12 cellular contexts compared by ENCODE assay signal in genomic region chr7:138608292-138608691, GRCh38.
A peak's percentile ranks its signal among the peaks of the same experiment; 100 is the strongest.
DNase-seq lines count a peak whose midpoint lies in the region; ATAC-seq and TF ChIP-seq lines count a peak whose summit lies in the region.
"Had no signal": no experiment of that assay in that cellular context is flagged by ENCODE, and none has a peak within 500 bp of the region (broad histone marks: within the 10 kb centered on the region; RNA-seq: fewer than 3 reads in every experiment).

No MANE protein-coding gene starts in this region.

- H3K79me2 ChIP-seq in fibroblast of lung (ENCODE audit: control insufficient read depth, insufficient read depth, low read length) (no peaks in the 10 kb centered on the region), trophoblast cell (ENCODE audit: control insufficient read depth, insufficient read depth, low read length, poor library complexity) (no peaks in the 10 kb centered on the region)

- intact Hi-C loops in A673 (cut with micrococcal nuclease; ENCODE audit: unreplicated experiment) = no loop called here
- intact Hi-C loops in right cardiac atrium (cut with DNase I) = no loop called here

- H4K8ac ChIP-seq in trophoblast cell (ENCODE audit: low read depth, low read length) = no peak overlapping the region

- H3K4ac ChIP-seq in trophoblast cell (ENCODE audit: low read depth, low read length) = no peak overlapping the region

- no peak overlapping the region for H2BK12ac ChIP-seq in trophoblast cell (ENCODE audit: low read length)

- no peak overlapping the region for H4K91ac ChIP-seq in trophoblast cell (ENCODE audit: low read depth, low read length)

- H3K9ac ChIP-seq in fibroblast of lung (ENCODE audit: insufficient read depth, low read length) (no peak overlapping the region), trophoblast cell (ENCODE audit: low read length) (no peak overlapping the region)

- H3K4me1 ChIP-seq in A673 (ENCODE audit: insufficient read depth, low read length, poor library complexity, severe bottlenecking) (peaks cover 4% of the 10 kb centered on the region), fibroblast of lung (ENCODE audit: control insufficient read depth, extremely low read depth, insufficient read depth, low read length) (no peaks in the 10 kb centered on the region), right cardiac atrium (ENCODE audit: control insufficient read depth, insufficient read depth, low read length) (no peaks in the 10 kb centered on the region), trophoblast cell (ENCODE audit: control insufficient read depth in 1 of 2, insufficient read depth in 2 of 2, low read length in 2 of 2) (no peaks in the 10 kb centered on the region)

- no peak overlapping the region for H3K23ac ChIP-seq in trophoblast cell (ENCODE audit: low read length)

- POLR2A ChIA-PET in A673 (lab: Charles Lee; ENCODE audit: low non-redundant PET) = no interaction called here

- H3K27me3 ChIP-seq in A673 (replicated peaks; ENCODE audit: insufficient read depth, low read depth, low read length, poor library complexity) (no peaks in the 10 kb centered on the region), fibroblast of lung (ENCODE audit: control insufficient read depth, insufficient read depth, low read length) (no peaks in the 10 kb centered on the region), right cardiac atrium (ENCODE audit: control insufficient read depth, insufficient read depth) (no peaks in the 10 kb centered on the region), trophoblast cell (ENCODE audit: insufficient read depth, low read length) (no peaks in the 10 kb centered on the region)

- CTCF ChIA-PET in A673 (lab: Charles Lee) = no interaction called here

- H3K79me1 ChIP-seq in trophoblast cell (ENCODE audit: low read length) = no peaks in the 10 kb centered on the region

- H3K4me2 ChIP-seq in fibroblast of lung (ENCODE audit: extremely low read depth, insufficient read depth, low read length) = no peak overlapping the region
- H3K4me2 ChIP-seq in trophoblast cell (ENCODE audit: low read length) = no peak overlapping the region

- no TSS peak for BruUV-seq in A673 (replicated peaks; lab: Mats Ljungman, UMichigan)

- 47% methylated on average over 12 of the region's 12 CpGs for WGBS in right cardiac atrium
- WGBS in trophoblast cell (ENCODE audit: extremely low coverage, insufficient coverage, insufficient read length) = no CpG with 5 or more reads among the region's 12 CpGs

- H4K20me1 ChIP-seq in fibroblast of lung (ENCODE audit: control insufficient read depth, extremely low read depth, insufficient read depth, low read length) = no peaks in the 10 kb centered on the region

- no peak overlapping the region for H3K18ac ChIP-seq in trophoblast cell (ENCODE audit: low read length)

- H3K27ac ChIP-seq in A673 (ENCODE audit: low read depth, low read length, poor library complexity, severe bottlenecking) (no peak overlapping the region), fibroblast of lung (ENCODE audit: insufficient read depth, low read length) (no peak overlapping the region), right cardiac atrium (ENCODE audit: low read length) (no peak overlapping the region), trophoblast cell (ENCODE audit: low read depth, low read length) (no peak overlapping the region)

- H3K9me3 ChIP-seq in A673 (ENCODE audit: low read depth, low read length, poor library complexity, severe bottlenecking) (no peaks in the 10 kb centered on the region), fibroblast of lung (ENCODE audit: control insufficient read depth, insufficient read depth, low read depth, low read length) (no peaks in the 10 kb centered on the region), right cardiac atrium (ENCODE audit: control insufficient read depth, low read length) (peaks cover 1% of the 10 kb centered on the region), trophoblast cell (ENCODE audit: insufficient read depth, low read depth, low read length) (peaks cover 2% of the 10 kb centered on the region)

- DNase-seq in A673 (ENCODE audit: low spot score) = peak; percentile 73
- DNase-seq in fibroblast of lung (ENCODE audit: low read depth in 2 of 2) = peak; percentile 34 to 51
- DNase-seq in right cardiac atrium = no peak
- DNase-seq in trophoblast cell = no peak
- no peak for DNase-seq in amniotic stem cell (lab: John Stamatoyannopoulos, UW)
- DNase-seq in SKM-1 treated with dmso at 0.1 percent for 144 hours (lab: John Stamatoyannopoulos, UW; ENCODE audit: unreplicated experiment) = no peak
- DNase-seq: activated CD4-positive, alpha-beta T cell treated with anti-CD3 and anti-CD28 coated beads, Interleukin-2, amount 10 ng/mL, durations not matched to agents 24 days and 14 days; CD4-positive, CD25-positive, alpha-beta regulatory T cell; effector CD8-positive, alpha-beta T cell; left cardiac atrium had no signal

- H2AFZ ChIP-seq in fibroblast of lung (ENCODE audit: low read length) (no peak overlapping the region), trophoblast cell (ENCODE audit: insufficient read depth, low read length, poor library complexity) (no peak overlapping the region)

- no peak overlapping the region for H3K4me3 ChIP-seq in A673 (ENCODE audit: low read depth, low read length, poor library complexity, severe bottlenecking)
- no peak overlapping the region for H3K4me3 ChIP-seq in fibroblast of lung (replicated peaks in 1 of 4; ENCODE audit: control extremely low read depth in 1 of 4, insufficient read depth in 1 of 4, low read depth in 3 of 4, low read length in 4 of 4)
- no peak overlapping the region for H3K4me3 ChIP-seq in right cardiac atrium (ENCODE audit: low read length)
- no peak overlapping the region for H3K4me3 ChIP-seq in trophoblast cell (ENCODE audit: low read depth, low read length)

- H2BK5ac ChIP-seq in trophoblast cell (ENCODE audit: low read depth, low read length, poor library complexity) = no peak overlapping the region

- H4K12ac ChIP-seq in trophoblast cell (ENCODE audit: low read depth, low read length) = no peak overlapping the region

- no peak for TF ChIP-seq CTCF in A673 (conservative IDR thresholded peaks at IDR 0.05; ENCODE audit: low read depth, low read length)
- TF ChIP-seq CTCF in fibroblast of lung (conservative IDR thresholded peaks at IDR 0.05 in 1 of 2, IDR thresholded peaks at IDR 0.05 in 1 of 2; ENCODE audit: low read depth in 1 of 2, low read length in 2 of 2) = no peak

- ATAC-seq in GM18519 (IDR thresholded peaks at IDR 0.05; ENCODE audit: low FRiP score, unreplicated experiment) (peak; percentile 83), HG03280 (IDR thresholded peaks at IDR 0.05; ENCODE audit: unreplicated experiment) (peak; percentile 55), right cardiac atrium (no peak)
- ATAC-seq: left cardiac atrium had no signal

- H3K36me3 ChIP-seq in A673 (ENCODE audit: insufficient read depth, low read length, poor library complexity, severe bottlenecking) (no peaks in the 10 kb centered on the region), fibroblast of lung (ENCODE audit: control insufficient read depth, insufficient read depth, low read length) (no peaks in the 10 kb centered on the region), trophoblast cell (ENCODE audit: control insufficient read depth in 1 of 2, insufficient read depth in 2 of 2, low read length in 2 of 2) (no peaks in the 10 kb centered on the region)

- H2BK120ac ChIP-seq in trophoblast cell (ENCODE audit: insufficient read depth, low read length, poor library complexity) = no peak overlapping the region

- H2AK5ac ChIP-seq in trophoblast cell (ENCODE audit: low read length) = no peak overlapping the region

- H3K14ac ChIP-seq in trophoblast cell (ENCODE audit: low read length) = no peak overlapping the region

Comparison
In these comparisons a context has a peak if more than half of its experiments do, and no peak if none do; other contexts are left out.
1. DNase-seq: peak in A673 (single experiment) and fibroblast of lung (2 of 2); none in right cardiac atrium (0 of 3), trophoblast cell (0 of 2), amniotic stem cell (single experiment) and SKM-1 treated with dmso at 0.1 percent for 144 hours (single experiment).
2. ATAC-seq: peak in GM18519 (single experiment) and HG03280 (single experiment); none in right cardiac atrium (0 of 2).